8 cellular contexts compared by ENCODE assay signal in the genomic region with DNA sequence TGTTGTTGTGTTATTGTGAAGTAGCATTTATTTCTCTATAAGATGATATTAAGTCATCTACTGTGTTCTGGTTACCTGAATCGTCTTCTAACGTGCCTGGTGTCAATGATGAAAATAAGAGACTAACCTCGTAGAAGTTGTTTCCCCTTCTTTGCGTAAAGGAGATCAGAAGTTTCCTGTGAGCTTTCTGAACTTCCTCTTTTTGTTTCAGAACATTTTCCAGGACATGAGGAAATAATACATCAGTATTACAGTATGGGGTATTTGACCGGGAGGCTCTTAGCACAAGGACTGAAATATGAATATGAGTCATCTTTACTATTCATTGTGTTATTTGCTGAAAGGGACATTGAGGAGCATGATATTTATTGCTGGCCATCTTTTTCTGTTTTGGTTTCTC. TPM values are rescaled to one million over a fixed set of nuclear protein-coding genes. Genes with fewer than 3 reads are reported as not detected.
DNase-seq lines count a peak whose midpoint lies in the region; ATAC-seq and TF ChIP-seq lines count a peak whose summit lies in the region.

No MANE protein-coding gene starts in this region.

- H3K4me3 ChIP-seq in heart right ventricle (peak overlapping the region in 9 of 10 donors; percentile 59 to 77 (median 69)), Peyer's patch (peak overlapping the region in 1 of 4 donors; percentile 87), iPS-18c (ENCODE audit: insufficient read depth, low read depth, low read length) (peak overlapping the region; percentile 93; the same call in 1 of the 2 replicates), uterus (no peak overlapping the region)

- H3K27me3 ChIP-seq in heart right ventricle (no peaks in the 10 kb centered on the region), Peyer's patch (no peaks in the 10 kb centered on the region), uterus (no peaks in the 10 kb centered on the region)

- WGBS in heart right ventricle, 2 donors = 49 to 67% methylated on average over 5 of the region's 5 CpGs

- TF ChIP-seq CTCF in heart right ventricle (IDR thresholded peaks at IDR 0.05) (no peak), Peyer's patch (IDR thresholded peaks at IDR 0.05) (no peak), uterus (IDR thresholded peaks at IDR 0.05) (no peak)

- H3K27ac ChIP-seq in heart right ventricle = peak overlapping the region in 9 of 10 donors; percentile 45 to 88 (median 83)
- H3K27ac ChIP-seq in Peyer's patch = peak overlapping the region in 3 of 4 donors; percentile 55 to 76 (median 65)
- H3K27ac ChIP-seq in uterus = peak overlapping the region; percentile 78 to 83

- intact Hi-C loops in heart right ventricle (cut with DNase I) (loop anchor here in 3 of 10 donors (1.0 to 2.0 kb wide), 3 partner anchors 62 to 67 kb away; no protein-coding TSS in a partner anchor), Right ventricle myocardium inferior (cut with DNase I) (loop anchor here (5.0 kb wide), 1 partner anchor 61 kb away; no protein-coding TSS in a partner anchor), uterus (cut with DNase I; ENCODE audit: low total_unique reads) (no loop called here)

- H3K9me3 ChIP-seq in heart right ventricle = no peaks in the 10 kb centered on the region
- no peaks in the 10 kb centered on the region for H3K9me3 ChIP-seq in Peyer's patch
- no peaks in the 10 kb centered on the region for H3K9me3 ChIP-seq in iPS-18c (ENCODE audit: control insufficient read depth, insufficient read depth, low read length)
- no peaks in the 10 kb centered on the region for H3K9me3 ChIP-seq in uterus

- H3K36me3 ChIP-seq in heart right ventricle (no peaks in the 10 kb centered on the region), Peyer's patch (no peaks in the 10 kb centered on the region), uterus (no peaks in the 10 kb centered on the region)

- DNase-seq in heart right ventricle (no peak), Right ventricle myocardium inferior (ENCODE audit: missing footprints) (no peak), Peyer's patch (no peak), uterus (no peak), SW 1271 (lab: John Stamatoyannopoulos, UW) (no peak), NCI-H1092 (lab: John Stamatoyannopoulos, UW) (no peak), cerebellar nuclear complex (lab: John Stamatoyannopoulos, UW) (no peak)

- peak in 7 of 8 donors; percentile 27 to 81 (median 71) for ATAC-seq in heart right ventricle
- ATAC-seq in Right ventricle myocardium inferior = no peak

- TF ChIP-seq POLR2A in Peyer's patch (IDR thresholded peaks at IDR 0.05) = no peak
- peak in 1 of 2 donors; percentile 9 for TF ChIP-seq POLR2A in uterus (IDR thresholded peaks at IDR 0.05)

- H3K4me1 ChIP-seq in heart right ventricle = peaks cover 0 to 42% (median 11%) of the 10 kb centered on the region in 9 donors
- H3K4me1 ChIP-seq in Peyer's patch = peaks cover 0 to 7% (median 2%) of the 10 kb centered on the region in 4 donors
- no peaks in the 10 kb centered on the region for H3K4me1 ChIP-seq in uterus

RNA-seq across cellular contexts. Expression of gene ST6GALNAC3, which starts 1.3 kb away (rescaled TPM):
- total RNA-seq in heart right ventricle (10 to 100 TPM in 1 of 10 donors, 1 to 10 TPM in 9; 2.8 to 10.3 (median 5.0) TPM), Right ventricle myocardium inferior (3.9 TPM), Peyer's patch (1 to 10 TPM; 2.8 to 3.5 (median 3.4) TPM), uterus (10 to 100 TPM in 3 of 4 donors, 1 to 10 TPM in 1; 6.7 to 43.4 (median 21.1) TPM)
- 1 to 10 TPM; 3.3 to 3.8 TPM for polyA plus RNA-seq in heart right ventricle

Comparison
In these comparisons a context has a peak if more than half of its experiments do, and no peak if none do; other contexts are left out.
1. H3K4me3 ChIP-seq: peak in heart right ventricle (9 of 10) and iPS-18c (single experiment); none in uterus (0 of 2).
2. Peak in every context shown above with its lines, with median percentiles within 50 percentile points of each other: H3K27ac ChIP-seq.